9 cellular contexts compared by ENCODE assay signal in the genomic region with DNA sequence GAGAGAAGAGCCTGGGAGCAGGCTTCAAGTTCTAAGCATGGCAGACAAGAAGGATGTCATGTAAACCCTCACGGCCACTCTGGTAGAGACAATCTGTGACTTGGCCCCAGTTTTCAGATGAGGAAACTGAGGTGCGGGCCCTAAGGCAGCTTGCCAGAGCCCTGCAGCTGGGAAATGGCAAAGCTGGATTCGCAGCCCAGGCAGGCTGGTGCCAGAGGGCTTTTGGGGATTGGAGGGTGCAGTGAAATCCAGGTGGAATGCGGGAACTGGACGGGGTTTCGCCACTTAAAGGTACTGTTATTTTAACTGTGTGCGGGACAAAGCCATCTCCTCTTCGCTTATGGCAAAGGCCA. TPM values are rescaled to one million over a fixed set of nuclear protein-coding genes. Genes with fewer than 3 reads are reported as not detected.
A peak's percentile ranks its signal among the peaks of the same experiment; 100 is the strongest.
DNase-seq lines count a peak whose midpoint lies in the region; ATAC-seq and TF ChIP-seq lines count a peak whose summit lies in the region.
"Had no signal": no experiment of that assay in that cellular context is flagged by ENCODE, and none has a peak within 500 bp of the region (broad histone marks: within the 10 kb centered on the region; RNA-seq: fewer than 3 reads in every experiment).

No MANE protein-coding gene starts in this region.

- H3K4me1 ChIP-seq in iPS-15b (ENCODE audit: control insufficient read depth, insufficient read depth, low read length) (peaks cover 5% of the 10 kb centered on the region), suprapubic skin (peaks cover 28% of the 10 kb centered on the region)

- H3K36me3 ChIP-seq in iPS-15b (ENCODE audit: control insufficient read depth, insufficient read depth, low read length) (no peaks in the 10 kb centered on the region), suprapubic skin (no peaks in the 10 kb centered on the region)

- H3K9me3 ChIP-seq in iPS-15b (ENCODE audit: control insufficient read depth, insufficient read depth, low read length) (no peaks in the 10 kb centered on the region), suprapubic skin (no peaks in the 10 kb centered on the region)

- peaks cover 4 to 29% (median 12%) of the 10 kb centered on the region in 5 donors for H3K27me3 Mint-ChIP-seq in naive thymus-derived CD8-positive, alpha-beta T cell

- peaks cover 0 to 4% (median 0%) of the 10 kb centered on the region in 3 donors for H3K36me3 Mint-ChIP-seq in naive thymus-derived CD8-positive, alpha-beta T cell

- H3K4me3 ChIP-seq in iPS-15b (ENCODE audit: low read depth, low read length) (peak overlapping the region; percentile 53), suprapubic skin (peak overlapping the region; percentile 65)

- TF ChIP-seq CTCF in VCaP (conservative IDR thresholded peaks at IDR 0.05) (no peak), suprapubic skin (IDR thresholded peaks at IDR 0.05) (no peak)

- TF ChIP-seq EP300 in suprapubic skin (IDR thresholded peaks at IDR 0.05), result no peak

- 24% methylated on average over 8 of the region's 8 CpGs for WGBS in suprapubic skin

- no peak overlapping the region for H3K4me3 Mint-ChIP-seq in naive thymus-derived CD8-positive, alpha-beta T cell

- peaks cover 5 to 12% (median 9%) of the 10 kb centered on the region in 4 donors for H3K4me1 Mint-ChIP-seq in naive thymus-derived CD8-positive, alpha-beta T cell

- H3K27ac ChIP-seq in VCaP (peak overlapping the region; percentile 83), suprapubic skin (peak overlapping the region; percentile 92)

- H3K27me3 ChIP-seq in iPS-15b (ENCODE audit: control insufficient read depth, insufficient read depth, low read length), result no peaks in the 10 kb centered on the region
- H3K27me3 ChIP-seq in suprapubic skin, result no peaks in the 10 kb centered on the region

- no peak overlapping the region for H3K9ac ChIP-seq in iPS-15b (ENCODE audit: low read depth, low read length)

- TF ChIP-seq POLR2A in suprapubic skin (IDR thresholded peaks at IDR 0.05), result no peak

- no peak overlapping the region for H3K27ac Mint-ChIP-seq in naive thymus-derived CD8-positive, alpha-beta T cell

- POLR2A ChIA-PET in naive thymus-derived CD8-positive, alpha-beta T cell (lab: Charles Lee), result no interaction called here

- peak; percentile 34 for DNase-seq in NCI-H345 (lab: John Stamatoyannopoulos, UW)
- no peak for DNase-seq in NCI-H345 treated with DMSO at 0.1 percent for 48 hours (lab: John Stamatoyannopoulos, UW; ENCODE audit: unreplicated experiment)
- no peak for DNase-seq in suprapubic skin (ENCODE audit: low spot score in 2 of 2)
- DNase-seq in NCI-H748 treated with DMSO at 0.1 percent for 48 hours (lab: John Stamatoyannopoulos, UW), result no peak
- no peak for DNase-seq in HUDEP-2 (lab: John Stamatoyannopoulos, UW; ENCODE audit: unreplicated experiment in 76 of 76)
- no peak for DNase-seq in naive thymus-derived CD8-positive, alpha-beta T cell
- DNase-seq: cortex of kidney had no signal

- H3K9me3 Mint-ChIP-seq in naive thymus-derived CD8-positive, alpha-beta T cell, result no peaks in the 10 kb centered on the region

- ATAC-seq in naive thymus-derived CD8-positive, alpha-beta T cell, result no peak

RNA-seq across cellular contexts. Expression of gene OSGIN1, which starts 0.5 kb away (rescaled TPM):
- 1 to 10 TPM; 1.0 to 2.2 (median 1.5) TPM for total RNA-seq in suprapubic skin
- 1 to 10 TPM; 2.0 to 2.2 TPM for total RNA-seq in naive thymus-derived CD8-positive, alpha-beta T cell
- polyA plus RNA-seq in naive thymus-derived CD8-positive, alpha-beta T cell, result under 1 TPM in 1 of 3 donors, not detected in 2; 0.26 TPM

RNA-seq across cellular contexts. Expression of gene NECAB2, which starts 15.5 kb away (rescaled TPM):
- not detected for total RNA-seq in suprapubic skin
- total RNA-seq in naive thymus-derived CD8-positive, alpha-beta T cell, result not detected
- polyA plus RNA-seq in naive thymus-derived CD8-positive, alpha-beta T cell, result not detected

RNA-seq across cellular contexts. Expression of gene MLYCD, which starts 53.6 kb away (rescaled TPM):
- 10 to 100 TPM in 1 of 4 donors, 1 to 10 TPM in 3; 4.4 to 23.7 (median 5.7) TPM for total RNA-seq in suprapubic skin
- 10 to 100 TPM in 1 of 2 experiments, 1 to 10 TPM in 1; 9.5 to 10.1 TPM for total RNA-seq in naive thymus-derived CD8-positive, alpha-beta T cell
- 1 to 10 TPM in 1 of 3 donors, under 1 TPM in 2; 0.69 to 2.2 (median 0.92) TPM for polyA plus RNA-seq in naive thymus-derived CD8-positive, alpha-beta T cell
